In genomic region chr18:69817335-69817935, GRCh38 we compare ENCODE assay signal across 16 cellular contexts.
DNase-seq lines count a peak whose midpoint lies in the region; ATAC-seq and TF ChIP-seq lines count a peak whose summit lies in the region.
"Had no signal": no experiment of that assay in that cellular context is flagged by ENCODE, and none has a peak within 500 bp of the region (broad histone marks: within the 10 kb centered on the region; RNA-seq: fewer than 3 reads in every experiment).

No MANE protein-coding gene starts in this region.

- H4K5ac ChIP-seq in IMR-90 (ENCODE audit: low read depth, low read length) (peak overlapping the region; percentile 29), mesendoderm (ENCODE audit: low read length) (no peak overlapping the region)

- H2BK120ac ChIP-seq in IMR-90 (ENCODE audit: low read depth, low read length) (peak overlapping the region; percentile 98), mesendoderm (ENCODE audit: low read depth, low read length) (no peak overlapping the region)

- WGBS in IMR-90 (ENCODE audit: extremely low coverage in 2 of 2, insufficient read length in 1 of 2), 2 experiments: 0% methylated on average over 1 of the region's 5 CpGs; no CpG with 5 or more reads in 1 of the 2 experiments
- no CpG with 5 or more reads among the region's 5 CpGs for WGBS in mesendoderm (ENCODE audit: extremely low coverage, insufficient coverage, low lambda C conversion rate)

- H3K36me3 ChIP-seq in IMR-90 (ENCODE audit: control insufficient read depth, insufficient read depth, low read length): no peaks in the 10 kb centered on the region
- H3K36me3 ChIP-seq in mesendoderm (ENCODE audit: control insufficient read depth, insufficient read depth, low read length): no peaks in the 10 kb centered on the region
- no peaks in the 10 kb centered on the region for H3K36me3 ChIP-seq in H7 (replicated peaks; ENCODE audit: control insufficient read depth, insufficient read depth, low read length)
- H3K36me3 ChIP-seq: BLaER1 had no signal

- peaks cover 5% of the 10 kb centered on the region; the same call in 1 of the 2 replicates for H3K9me1 ChIP-seq in IMR-90 (ENCODE audit: insufficient read depth, low read length)

- TF ChIP-seq CTCF in AG09319 (IDR thresholded peaks at IDR 0.05; ENCODE audit: low read depth, low read length) (no peak), IMR-90 (conservative IDR thresholded peaks at IDR 0.05; ENCODE audit: low read depth, low read length) (no peak), cardiac fibroblast (IDR thresholded peaks at IDR 0.05; ENCODE audit: low read depth, low read length) (no peak)

- DNase-seq in AG09319 (ENCODE audit: extremely low read depth, low read depth) (peak; percentile 56), IMR-90 (peak; percentile 98), cardiac fibroblast (ENCODE audit: low read depth in 2 of 2) (peak; percentile 81 to 85), mesendoderm (peak; percentile 19), NOMO-1 treated with DMSO at 0.1 percent for 48 hours (lab: John Stamatoyannopoulos, UW; ENCODE audit: unreplicated experiment) (no peak), iPS-NIHi11 (ENCODE audit: low spot score) (no peak), H7 (no peak)
- no peak for DNase-seq in activated CD4-positive, alpha-beta T cell treated with anti-CD3 and anti-CD28 coated beads, Interleukin-2, amount 10 ng/mL, durations not matched to agents 24 days and 14 days
- DNase-seq: activated CD8-positive, alpha-beta T cell treated with anti-CD3 and anti-CD28 coated beads, Interleukin-2, amount 10 ng/mL, durations not matched to agents 7 days and 5 days; activated gamma-delta T cell; DND-41; midbrain; NCI-H146; NCI-H526; T1000 had no signal

- H3K4me1 ChIP-seq in IMR-90 (ENCODE audit: control insufficient read depth, insufficient read depth, low read length): peaks cover 10% of the 10 kb centered on the region
- peaks cover 1% of the 10 kb centered on the region for H3K4me1 ChIP-seq in mesendoderm (ENCODE audit: control insufficient read depth, low read depth, low read length)

- H4K8ac ChIP-seq in IMR-90 (ENCODE audit: low read depth in 2 of 2, low read length in 2 of 2) (peak overlapping the region in 1 of 2 experiments; percentile 78; a peak in 3 of 4 replicates), mesendoderm (ENCODE audit: low read depth, low read length) (no peak overlapping the region)

- H3K56ac ChIP-seq in IMR-90 (ENCODE audit: extremely low read depth, insufficient read depth, low read length) (peak overlapping the region; percentile 82), mesendoderm (ENCODE audit: low read length) (no peak overlapping the region)

- no peaks in the 10 kb centered on the region for H3K9me3 ChIP-seq in IMR-90 (ENCODE audit: control insufficient read depth, insufficient read depth, low read length)
- H3K9me3 ChIP-seq: BLaER1 had no signal

- ATAC-seq in IMR-90 (ENCODE audit: low read depth): peak; percentile 96
- ATAC-seq: activated CD8-positive, alpha-beta T cell treated with anti-CD3 and anti-CD28 coated beads, Interleukin-2, amount 10 ng/mL, durations not matched to agents 7 days and 5 days had no signal

- TF ChIP-seq POLR2A in IMR-90 (IDR thresholded peaks at IDR 0.05; ENCODE audit: low read depth, low read length): no peak

- H2BK20ac ChIP-seq in IMR-90 (ENCODE audit: low read depth, low read length): peak overlapping the region; percentile 98

- in situ Hi-C loops in IMR-90 (cut with MboI; ENCODE audit: low sequenced_read_pairs): no loop called here

- H2AK5ac ChIP-seq in IMR-90 (ENCODE audit: low read depth, low read length) (peak overlapping the region; percentile 44), mesendoderm (ENCODE audit: low read length) (no peak overlapping the region)

- BruUV-seq in IMR-90 (replicated peaks; lab: Mats Ljungman, UMichigan): no TSS peak

- H3K27ac Mint-ChIP-seq in activated CD4-positive, alpha-beta T cell treated with anti-CD3 and anti-CD28 coated beads, Interleukin-2, amount 10 ng/mL, durations not matched to agents 24 days and 14 days: no peak overlapping the region
- H3K27ac Mint-ChIP-seq: activated CD8-positive, alpha-beta T cell treated with anti-CD3 and anti-CD28 coated beads, Interleukin-2, amount 10 ng/mL, durations not matched to agents 7 days and 5 days had no signal

- H2AFZ ChIP-seq in IMR-90 (replicated peaks; ENCODE audit: low read length, poor library complexity): peak overlapping the region; percentile 64

- H3K36me3 Mint-ChIP-seq in activated CD4-positive, alpha-beta T cell treated with anti-CD3 and anti-CD28 coated beads, Interleukin-2, amount 10 ng/mL, durations not matched to agents 24 days and 14 days (ENCODE audit: low read depth): peaks cover 12% of the 10 kb centered on the region

- no peaks in the 10 kb centered on the region for H3K9me3 Mint-ChIP-seq in activated CD4-positive, alpha-beta T cell treated with anti-CD3 and anti-CD28 coated beads, Interleukin-2, amount 10 ng/mL, durations not matched to agents 24 days and 14 days

- intact Hi-C loops in IMR-90 (cut with micrococcal nuclease): loop anchor here (1.0 kb wide), 1 partner anchor 23 kb away; no protein-coding TSS in a partner anchor
- intact Hi-C loops in activated CD4-positive, alpha-beta T cell treated with anti-CD3 and anti-CD28 coated beads, Interleukin-2, amount 10 ng/mL, durations not matched to agents 24 days and 14 days (cut with micrococcal nuclease): no loop called here

- H3K79me2 ChIP-seq in mesendoderm (ENCODE audit: control insufficient read depth, insufficient read depth, low read length): no peaks in the 10 kb centered on the region

- H3K27ac ChIP-seq in IMR-90 (ENCODE audit: insufficient read depth, low read length): peak overlapping the region; percentile 92; the same call in 1 of the 2 replicates
- no peak overlapping the region for H3K27ac ChIP-seq in mesendoderm (ENCODE audit: low read depth, low read length)
- H3K27ac ChIP-seq: BLaER1 had no signal

- H3K27me3 Mint-ChIP-seq in activated CD4-positive, alpha-beta T cell treated with anti-CD3 and anti-CD28 coated beads, Interleukin-2, amount 10 ng/mL, durations not matched to agents 24 days and 14 days: no peaks in the 10 kb centered on the region

- H2BK15ac ChIP-seq in IMR-90 (ENCODE audit: low read depth, low read length) (peak overlapping the region; percentile 93; the same call in 1 of the 3 replicates), mesendoderm (replicated peaks; ENCODE audit: low read depth) (no peak overlapping the region)

- TF ChIP-seq RAD21 in IMR-90 (IDR thresholded peaks at IDR 0.05; ENCODE audit: low read length): no peak; the same call in 1 of the 2 replicates

- dilution Hi-C loops in IMR-90 (cut with HindIII; ENCODE audit: low sequenced_read_pairs, unreplicated experiment): no loop called here

- CTCF ChIA-PET in IMR-90 (lab: Yijun Ruan, JAX): no interaction called here

- no peaks in the 10 kb centered on the region for H3K79me1 ChIP-seq in IMR-90 (ENCODE audit: low read depth in 1 of 2, low read length in 2 of 2)
- H3K79me1 ChIP-seq in mesendoderm (ENCODE audit: low read length): no peaks in the 10 kb centered on the region

- H3K4me3 Mint-ChIP-seq in activated CD4-positive, alpha-beta T cell treated with anti-CD3 and anti-CD28 coated beads, Interleukin-2, amount 10 ng/mL, durations not matched to agents 24 days and 14 days: no peak overlapping the region
- H3K4me3 Mint-ChIP-seq: activated CD8-positive, alpha-beta T cell treated with anti-CD3 and anti-CD28 coated beads, Interleukin-2, amount 10 ng/mL, durations not matched to agents 7 days and 5 days had no signal

- H3K27me3 ChIP-seq in IMR-90 (ENCODE audit: control insufficient read depth, insufficient read depth, low read length) (no peaks in the 10 kb centered on the region), mesendoderm (ENCODE audit: insufficient read depth, low read length, poor library complexity) (no peaks in the 10 kb centered on the region), H7 (ENCODE audit: control insufficient read depth, insufficient read depth, low read length) (no peaks in the 10 kb centered on the region)
- H3K27me3 ChIP-seq: BLaER1 had no signal

- H2AK9ac ChIP-seq in IMR-90 (replicated peaks; ENCODE audit: low read depth, low read length, poor library complexity): no peak overlapping the region

- peak overlapping the region; percentile 39; the same call in 1 of the 2 replicates for H4K91ac ChIP-seq in IMR-90 (ENCODE audit: insufficient read depth, low read depth, low read length)

- peak overlapping the region; percentile 51 for H3K14ac ChIP-seq in IMR-90 (replicated peaks; ENCODE audit: low read depth, low read length)

- no peaks in the 10 kb centered on the region for H3K4me1 Mint-ChIP-seq in activated CD4-positive, alpha-beta T cell treated with anti-CD3 and anti-CD28 coated beads, Interleukin-2, amount 10 ng/mL, durations not matched to agents 24 days and 14 days

- H3K9ac ChIP-seq in IMR-90 (ENCODE audit: low read depth, low read length) (peak overlapping the region; percentile 16; the same call in 1 of the 2 replicates), mesendoderm (ENCODE audit: low read length) (no peak overlapping the region)
- H3K9ac ChIP-seq: BLaER1 had no signal

- peak overlapping the region; percentile 82 for H3K18ac ChIP-seq in IMR-90 (ENCODE audit: low read depth, low read length)
- no peak overlapping the region for H3K18ac ChIP-seq in mesendoderm (ENCODE audit: low read length)

- H3K4me2 ChIP-seq in IMR-90 (ENCODE audit: low read depth, low read length): peak overlapping the region; percentile 34
- H3K4me2 ChIP-seq in mesendoderm (ENCODE audit: low read length): no peak overlapping the region
- H3K4me2 ChIP-seq: BLaER1 had no signal

- H4K20me1 ChIP-seq in IMR-90 (ENCODE audit: insufficient read depth, low read length): no peaks in the 10 kb centered on the region
- H4K20me1 ChIP-seq: BLaER1 had no signal

- H3K23ac ChIP-seq in IMR-90 (ENCODE audit: low read depth, low read length) (peak overlapping the region; percentile 94), mesendoderm (ENCODE audit: low read length) (no peak overlapping the region)

- POLR2A ChIA-PET in IMR-90 (lab: Charles Lee; ENCODE audit: unreplicated experiment): no interaction called here

- H2BK5ac ChIP-seq in IMR-90 (ENCODE audit: low read depth, low read length, poor library complexity, severe bottlenecking): peak overlapping the region; percentile 94
- H2BK5ac ChIP-seq in mesendoderm (ENCODE audit: low read length): no peak overlapping the region

- peak overlapping the region; percentile 85 for H3K4ac ChIP-seq in IMR-90 (ENCODE audit: low read depth, low read length)
- H3K4ac ChIP-seq in mesendoderm (ENCODE audit: low read depth, low read length): no peak overlapping the region

- H3K4me3 ChIP-seq in IMR-90 (ENCODE audit: insufficient read depth, low read depth, low read length): no peak overlapping the region
- no peak overlapping the region for H3K4me3 ChIP-seq in cardiac fibroblast (replicated peaks in 1 of 2; ENCODE audit: low read depth in 2 of 2, low read length in 2 of 2)
- H3K4me3 ChIP-seq in mesendoderm (ENCODE audit: low read length): no peak overlapping the region
- no peak overlapping the region for H3K4me3 ChIP-seq in H7 (ENCODE audit: insufficient read depth, low read depth, low read length)
- H3K4me3 ChIP-seq: BLaER1 had no signal

TF ChIP-seq in IMR-90, 13 proteins besides CTCF, POLR2A, EP300 and RAD21 (continues in another document):
- TF ChIP-seq CHD1 (IDR thresholded peaks at IDR 0.05; ENCODE audit: low read depth, low read length): no peak
- TF ChIP-seq MXI1 (IDR thresholded peaks at IDR 0.05; ENCODE audit: borderline replicate concordance, low read depth, low read length): no peak
- TF ChIP-seq RCOR1 (IDR thresholded peaks at IDR 0.05; ENCODE audit: insufficient replicate concordance, low read length): peak; percentile 70

Comparison
In these comparisons a context has a peak if more than half of its experiments do, and no peak if none do; other contexts are left out.
1. DNase-seq: peak in AG09319 (single experiment), IMR-90 (single experiment), cardiac fibroblast (2 of 2) and mesendoderm (single experiment); none in NOMO-1 treated with DMSO at 0.1 percent for 48 hours (single experiment), iPS-NIHi11 (single experiment), H7 (single experiment) and activated CD4-positive, alpha-beta T cell treated with anti-CD3 and anti-CD28 coated beads, Interleukin-2, amount 10 ng/mL, durations not matched to agents 24 days and 14 days (single experiment).